ENCODE assay signal across 24 cellular contexts in the genomic region with DNA sequence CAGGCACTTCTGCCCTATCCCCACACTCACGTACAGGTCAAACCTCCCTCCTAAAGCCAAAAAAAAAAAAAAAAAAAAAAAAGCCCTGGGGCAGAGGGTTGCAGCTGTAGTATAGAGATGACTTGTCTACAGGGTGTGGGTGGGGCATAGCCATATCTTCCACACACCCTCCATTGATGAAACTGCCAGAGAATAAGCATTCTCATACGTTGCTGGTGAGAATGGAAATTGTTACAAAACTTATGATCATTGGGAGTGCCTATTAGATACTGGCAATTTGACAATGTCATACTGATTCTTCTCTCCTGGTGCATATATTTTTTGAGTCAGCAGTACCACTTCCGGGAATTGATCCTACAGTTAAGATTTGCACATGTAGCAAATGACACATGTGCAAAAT. TPM values are rescaled to one million over a fixed set of nuclear protein-coding genes. Genes with fewer than 3 reads are reported as not detected.
DNase-seq lines count a peak whose midpoint lies in the region; ATAC-seq, FAIRE-seq and TF ChIP-seq lines count a peak whose summit lies in the region.
"Had no signal": no experiment of that assay in that cellular context is flagged by ENCODE, and none has a peak within 500 bp of the region (broad histone marks: within the 10 kb centered on the region; RNA-seq: fewer than 3 reads in every experiment).

No MANE protein-coding gene starts in this region.

- no TSS peak for BruUV-seq in GM12878 (replicated peaks; lab: Mats Ljungman, UMichigan)

- intact Hi-C loops in activated CD4-positive, alpha-beta memory T cell treated with anti-CD3 and anti-CD28 coated beads for 36 hours (cut with micrococcal nuclease): loop anchor here (1.0 to 2.0 kb wide), 4 partner anchors 11 to 851 kb away; a partner anchor contains a TSS
- intact Hi-C loops in GM12878 (cut with micrococcal nuclease; ENCODE audit: unreplicated experiment) (no loop called here), adrenal gland (cut with DNase I) (no loop called here)

- in situ Hi-C loops in GM12878 (cut with MboI): no loop called here

- no peaks in the 10 kb centered on the region for H3K9me3 ChIP-seq in GM12878 (replicated peaks; ENCODE audit: control insufficient read depth, insufficient read depth, low read length)
- H3K9me3 ChIP-seq in adrenal gland (replicated peaks in 1 of 3): no peaks in the 10 kb centered on the region
- H3K9me3 ChIP-seq: mucosa of descending colon, neutrophil, testis had no signal

- no peak overlapping the region; the same call in 1 of the 2 replicates for H2AFZ ChIP-seq in GM12878 (ENCODE audit: control insufficient read depth, low read depth, low read length)

- H3K27me3 Mint-ChIP-seq in activated CD4-positive, alpha-beta memory T cell treated with anti-CD3 and anti-CD28 coated beads for 36 hours: no peaks in the 10 kb centered on the region
- H3K27me3 Mint-ChIP-seq: central memory CD8-positive, alpha-beta T cell; T-helper 17 cell had no signal

- H3K4me1 ChIP-seq in GM12878 (ENCODE audit: control insufficient read depth, insufficient read depth, low read length) (peaks cover 10% of the 10 kb centered on the region), adrenal gland (replicated peaks in 1 of 2) (no peaks in the 10 kb centered on the region)
- H3K4me1 ChIP-seq: testis had no signal

- no peaks in the 10 kb centered on the region for H3K36me3 ChIP-seq in GM12878 (ENCODE audit: control insufficient read depth in 2 of 2, insufficient read depth in 2 of 2, low read length in 1 of 2)
- no peaks in the 10 kb centered on the region for H3K36me3 ChIP-seq in adrenal gland (replicated peaks in 1 of 2)
- H3K36me3 ChIP-seq: neutrophil, WERI-Rb-1 had no signal

- H3K4me3 Mint-ChIP-seq in activated CD4-positive, alpha-beta memory T cell treated with anti-CD3 and anti-CD28 coated beads for 36 hours: no peak overlapping the region
- H3K4me3 Mint-ChIP-seq: B cell; central memory CD8-positive, alpha-beta T cell; T-helper 17 cell had no signal

- H3K27ac Mint-ChIP-seq in activated CD4-positive, alpha-beta memory T cell treated with anti-CD3 and anti-CD28 coated beads for 36 hours: peak overlapping the region; percentile 9
- H3K27ac Mint-ChIP-seq: B cell, T-helper 17 cell had no signal

- no peak overlapping the region for H3K4me3 ChIP-seq in GM12878
- no peak overlapping the region for H3K4me3 ChIP-seq in adrenal gland
- H3K4me3 ChIP-seq: mucosa of descending colon, testis had no signal

- DNase-seq in activated CD4-positive, CD25-positive, alpha-beta regulatory T cell treated with anti-CD3 and anti-CD28 coated beads, Interleukin-2, amount 50 U/mL, for 72 hours: no peak
- peak; percentile 65 for DNase-seq in activated CD4-positive, alpha-beta memory T cell treated with anti-CD3 and anti-CD28 coated beads for 36 hours
- DNase-seq in GM12878 (ENCODE audit: low read depth, low spot score): no peak
- DNase-seq in OCI-M2 (lab: John Stamatoyannopoulos, UW; ENCODE audit: unreplicated experiment): no peak
- DNase-seq in adrenal gland: no peak
- DNase-seq: anterior cingulate cortex, Calu3, Kasumi-1, mucosa of descending colon, NCI-H1105, NCI-H524 treated with DMSO at 0.1 percent for 48 hours, SIG-M5, T-helper 17 cell, testis, WERI-Rb-1 had no signal

- TF ChIP-seq CTCF in GM12878 (IDR thresholded peaks at IDR 0.05 in 2 of 3, conservative IDR thresholded peaks at IDR 0.05 in 1 of 3; ENCODE audit: control insufficient read depth in 2 of 3, extremely low read depth in 1 of 3, insufficient read depth in 1 of 3, low read depth in 3 of 3, low read length in 3 of 3) (no peak), adrenal gland (IDR thresholded peaks at IDR 0.05) (no peak)

- H3K4me1 Mint-ChIP-seq in activated CD4-positive, alpha-beta memory T cell treated with anti-CD3 and anti-CD28 coated beads for 36 hours (ENCODE audit: low read depth): peaks cover 29% of the 10 kb centered on the region
- H3K4me1 Mint-ChIP-seq: central memory CD8-positive, alpha-beta T cell had no signal

- ATAC-seq in activated CD4-positive, CD25-positive, alpha-beta regulatory T cell treated with anti-CD3 and anti-CD28 coated beads, Interleukin-2, amount 50 U/mL, for 24 hours: peak; percentile 97 to 98
- ATAC-seq in GM19351 (IDR thresholded peaks at IDR 0.05; ENCODE audit: unreplicated experiment) (peak; percentile 88), GM12878 (peak; percentile 72), HG03442 (IDR thresholded peaks at IDR 0.05; ENCODE audit: unreplicated experiment) (no peak)
- ATAC-seq: esophagus mucosa, left lobe of liver, mucosa of descending colon, T-helper 17 cell had no signal

- no peak for TF ChIP-seq RAD21 in GM12878 (IDR thresholded peaks at IDR 0.05; ENCODE audit: insufficient read depth, low read depth, low read length)

- H3K9me3 Mint-ChIP-seq in activated CD4-positive, alpha-beta memory T cell treated with anti-CD3 and anti-CD28 coated beads for 36 hours: no peaks in the 10 kb centered on the region
- H3K9me3 Mint-ChIP-seq: central memory CD8-positive, alpha-beta T cell had no signal

- no peak overlapping the region; the same call in 1 of the 2 replicates for H3K4me2 ChIP-seq in GM12878 (ENCODE audit: control insufficient read depth, insufficient read depth)

- no peak overlapping the region for H3K27ac ChIP-seq in GM12878 (ENCODE audit: control insufficient read depth, insufficient read depth)
- no peak overlapping the region for H3K27ac ChIP-seq in adrenal gland
- H3K27ac ChIP-seq: 22Rv1, neutrophil, testis, WERI-Rb-1 had no signal

- no peak for FAIRE-seq in GM12878 (lab: Jason Lieb, UNC)

- no peaks in the 10 kb centered on the region for H3K36me3 Mint-ChIP-seq in activated CD4-positive, alpha-beta memory T cell treated with anti-CD3 and anti-CD28 coated beads for 36 hours

- TF ChIP-seq POLR2A in GM12878 (IDR thresholded peaks at IDR 0.05; ENCODE audit: low read depth, low read length) (no peak), adrenal gland (IDR thresholded peaks at IDR 0.05) (no peak)

- no peaks in the 10 kb centered on the region for H4K20me1 ChIP-seq in GM12878 (ENCODE audit: control insufficient read depth, insufficient read depth)

- RAD21 ChIA-PET in GM12878 (lab: Charles Lee; ENCODE audit: unreplicated experiment): no interaction called here

- WGBS in GM12878 (ENCODE audit: insufficient coverage, insufficient replicate concordance, low lambda C conversion rate, missing lambda C conversion rate): 2% methylated on average over 2 of the region's 3 CpGs
- 71 to 90% (median 87%) methylated on average over 3 of the region's 3 CpGs for WGBS in adrenal gland, 4 donors

- SMC1A ChIA-PET in GM12878 (lab: Charles Lee; ENCODE audit: uncharacterized antibody, unreplicated experiment): no interaction called here

- H3K27me3 ChIP-seq in GM12878 (replicated peaks in 1 of 2; ENCODE audit: control insufficient read depth in 2 of 2, insufficient read depth in 2 of 2, low read length in 1 of 2) (no peaks in the 10 kb centered on the region; a peak in 1 of 4 replicates), adrenal gland (no peaks in the 10 kb centered on the region)
- H3K27me3 ChIP-seq: testis had no signal

- H3K9ac ChIP-seq in GM12878 (ENCODE audit: control insufficient read depth, insufficient read depth, low read length): no peak overlapping the region

- no peaks in the 10 kb centered on the region for H3K79me2 ChIP-seq in GM12878 (ENCODE audit: control insufficient read depth, insufficient read depth, low read length)

- TF ChIP-seq EP300 in GM12878 (IDR thresholded peaks at IDR 0.05; ENCODE audit: borderline replicate concordance in 1 of 2, control insufficient read depth in 1 of 2, low read depth in 2 of 2, low read length in 2 of 2): no peak

- CTCF ChIA-PET in activated CD4-positive, alpha-beta memory T cell treated with anti-CD3 and anti-CD28 coated beads for 36 hours (lab: Charles Lee): interaction anchor here (1.2 kb wide), 1 partner anchor 11 kb away, joined by 4 read pairs; a partner anchor contains a TSS
- CTCF ChIA-PET in GM12878 (lab: Yijun Ruan, JAX): no interaction called here

- POLR2A ChIA-PET in activated CD4-positive, alpha-beta memory T cell treated with anti-CD3 and anti-CD28 coated beads for 36 hours (lab: Charles Lee): interaction anchor here (0.8 to 3.8 kb wide), 2 partner anchors 11 kb away, joined by 7 to 34 read pairs; a partner anchor contains a TSS
- POLR2A ChIA-PET in GM12878 (lab: Charles Lee): no interaction called here

TF ChIP-seq in GM12878, 131 proteins besides CTCF, POLR2A, EP300 and RAD21:
- TF ChIP-seq CHD4 (IDR thresholded peaks at IDR 0.05) (no peak), JUNB (IDR thresholded peaks at IDR 0.05) (peak; percentile 45), SPI1 (IDR thresholded peaks at IDR 0.05; ENCODE audit: borderline replicate concordance, insufficient read depth, low read depth, low read length) (no peak), EZH2 (IDR thresholded peaks at IDR 0.05; ENCODE audit: borderline replicate concordance, control insufficient read depth, low read depth, low read length) (no peak), ZZZ3 (IDR thresholded peaks at IDR 0.05; ENCODE audit: control insufficient read depth, insufficient read length, low read depth) (no peak), RCOR1 (conservative IDR thresholded peaks at IDR 0.05; ENCODE audit: low read depth, low read length) (no peak), ZNF384 (IDR thresholded peaks at IDR 0.05; ENCODE audit: borderline replicate concordance, low read depth, low read length) (0 out of 2 replicates have a peak, but pooled peaks have one; percentile 18)
TF ChIP-seq in GM12878: peak in this region for 2.

RNA-seq across cellular contexts. Expression of a gene that starts 11.0 kb away (rescaled TPM):
- total RNA-seq in activated CD4-positive, alpha-beta memory T cell treated with anti-CD3 and anti-CD28 coated beads for 36 hours: 100 to 1,000 TPM; 131 to 132 TPM
- total RNA-seq in GM12878 (2013; cell fraction: nucleolus; rRNA removed): 242 and 270 TPM in 2 replicates
- total RNA-seq in GM12878 (2014; rRNA removed): 217 and 242 TPM in 2 replicates
- total RNA-seq in GM12878 (2014; rRNA removed; fragmentation: Illumina TruSeq; extraction: Trizol): 157 and 166 TPM in 2 replicates
- 149 and 152 TPM in 2 replicates for total RNA-seq in GM12878 (2021)
- polyA plus RNA-seq in GM12878 (2011; ENCODE audit: low read depth): 105 TPM
- 151 and 212 TPM in 2 replicates for polyA plus RNA-seq in GM12878 (2011; rRNA removed)
- polyA plus RNA-seq in GM12878 (2011; cell fraction: cytosol; rRNA removed): 314 and 332 TPM in 2 replicates
- polyA plus RNA-seq in GM12878 (2011; cell fraction: nucleus; rRNA removed): 310 and 338 TPM in 2 replicates
- polyA plus RNA-seq in GM12878 (2012): 107 and 119 TPM in 2 replicates
- 145 and 146 TPM in 2 replicates for polyA plus RNA-seq in GM12878 (2014; fragmentation: Illumina TruSeq; extraction: Trizol)
- polyA plus RNA-seq in GM12878 (2014; fragmentation: Nextera tagmentation; extraction: Ambion mirVana): 10 to 100 TPM; 30.4 to 36.6 TPM
- polyA plus RNA-seq in GM12878 (2014; rRNA removed): 93.5 and 130 TPM in 2 replicates
- 10 to 100 TPM; 67.8 to 98.0 TPM for polyA plus RNA-seq in GM12878 (2016; fragmentation: Nextera tagmentation; extraction: Ambion mirVana)
- polyA minus RNA-seq in GM12878 (2011; rRNA and poly(A)+ RNA removed): 1,176 and 1,225 TPM in 2 replicates
- 152 and 162 TPM in 2 replicates for polyA minus RNA-seq in GM12878 (2011; cell fraction: cytosol; rRNA and poly(A)+ RNA removed)
- polyA minus RNA-seq in GM12878 (2011; cell fraction: nucleus; rRNA and poly(A)+ RNA removed): 173 and 276 TPM in 2 replicates
- 100 to 1,000 TPM; 313 to 868 (median 430) TPM for total RNA-seq in adrenal gland
- polyA plus RNA-seq in adrenal gland: 100 to 1,000 TPM in 2 of 3 donors, 10 to 100 TPM in 1; 52.3 to 384 (median 101) TPM
